11 cellular contexts compared by ENCODE assay signal in the genomic region with DNA sequence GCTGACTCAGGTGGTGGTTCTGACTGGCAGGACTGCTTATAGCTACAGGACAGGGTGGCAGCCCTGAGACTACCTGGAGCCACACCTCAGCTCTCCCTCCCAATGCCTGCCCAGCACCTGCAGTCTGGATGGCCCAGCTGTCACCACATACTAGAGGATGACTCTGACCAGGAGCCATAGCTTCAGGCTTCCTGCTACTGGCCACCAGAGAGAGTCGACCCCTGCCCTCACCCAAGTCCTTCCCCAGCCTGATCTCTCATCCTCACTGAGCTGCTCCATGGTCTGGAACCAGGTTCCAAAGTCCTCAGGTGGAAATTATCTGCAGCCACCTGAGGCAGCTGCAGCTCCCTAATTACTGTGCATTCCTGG.
"Had no signal": no experiment of that assay in that cellular context is flagged by ENCODE, and none has a peak within 500 bp of the region (broad histone marks: within the 10 kb centered on the region; RNA-seq: fewer than 3 reads in every experiment).

No MANE protein-coding gene starts in this region.

- H3K36me3 ChIP-seq: heart left ventricle, left lung, prostate gland had no signal

- H3K9me3 Mint-ChIP-seq: dendritic cell treated with granulocyte-macrophage colony-stimulating factor and Interleukin-4, amounts not matched to agents 40 ng/mL and 50 ng/mL, for 4 days; effector memory CD8-positive, alpha-beta T cell; nephron had no signal

- H3K27ac ChIP-seq: heart left ventricle, left lung, prostate gland, skin epidermis, tibial nerve, VCaP had no signal

- H3K4me1 ChIP-seq: prostate gland had no signal

- H3K4me3 ChIP-seq: heart left ventricle, left lung, prostate gland, skin epidermis, tibial nerve had no signal

- H3K27ac Mint-ChIP-seq: dendritic cell treated with granulocyte-macrophage colony-stimulating factor and Interleukin-4, amounts not matched to agents 40 ng/mL and 50 ng/mL, for 4 days had no signal

- H3K9me3 ChIP-seq: heart left ventricle, left lung, prostate gland, tibial nerve had no signal

- H3K4me3 Mint-ChIP-seq: dendritic cell treated with granulocyte-macrophage colony-stimulating factor and Interleukin-4, amounts not matched to agents 40 ng/mL and 50 ng/mL, for 4 days; nephron had no signal

- H3K4me1 Mint-ChIP-seq: nephron had no signal

- DNase-seq: cerebellar nuclear complex, foreskin melanocyte had no signal
